In the genomic region with DNA sequence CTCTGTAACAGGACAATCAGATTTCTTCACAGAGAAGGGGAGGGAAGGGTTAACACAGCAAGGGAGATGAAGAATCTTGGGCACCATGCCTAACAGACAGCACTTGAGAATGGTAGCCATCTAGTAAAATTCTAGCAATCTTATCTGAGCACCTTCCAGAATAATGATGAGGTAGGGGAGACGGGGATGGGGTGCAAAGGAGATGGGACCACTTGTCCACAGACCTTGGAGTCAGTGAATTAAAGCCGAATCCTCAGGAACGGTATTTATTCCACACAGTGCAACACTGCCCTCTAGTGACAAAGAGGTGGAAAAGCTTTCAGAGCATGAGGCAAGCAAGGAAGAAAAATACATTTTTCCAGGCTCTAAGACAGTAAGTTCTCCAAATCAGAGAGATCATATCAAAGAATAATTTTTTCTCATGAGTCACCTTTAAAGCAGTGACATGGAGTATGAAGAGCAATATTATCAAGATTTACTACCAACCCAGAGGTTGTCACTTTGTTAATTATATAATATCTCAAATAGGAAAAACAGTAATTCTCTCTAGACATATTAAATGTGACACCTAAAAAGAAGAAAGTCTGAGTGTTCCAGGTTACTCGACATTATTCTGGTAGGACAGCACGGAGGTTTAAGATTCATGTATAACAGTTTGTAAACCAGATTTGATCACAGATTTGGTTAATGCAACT, we compare ENCODE assay signal across 8 cellular contexts. TPM values are rescaled to one million over a fixed set of nuclear protein-coding genes. Genes with fewer than 3 reads are reported as not detected.
DNase-seq lines count a peak whose midpoint lies in the region; ATAC-seq and TF ChIP-seq lines count a peak whose summit lies in the region.

No MANE protein-coding gene starts in this region.

- H4K20me1 ChIP-seq in SU-DHL-6 (ENCODE audit: low read depth, low read length) = no peaks in the 10 kb centered on the region

- POLR2A ChIA-PET in Caco-2 (lab: Charles Lee) = no interaction called here

- H3K27ac Mint-ChIP-seq in Caco-2 (ENCODE audit: unreplicated experiment) = no peak overlapping the region

- no peaks in the 10 kb centered on the region for H3K9me2 ChIP-seq in SU-DHL-6 (replicated peaks; ENCODE audit: insufficient read depth, low read length)

- no peak for TF ChIP-seq POLR2A in uterus (IDR thresholded peaks at IDR 0.05)

- H3K4me1 ChIP-seq in Caco-2 (no peaks in the 10 kb centered on the region), lung (ENCODE audit: control insufficient read depth in 2 of 2, insufficient read depth in 2 of 2, low read length in 2 of 2) (no peaks in the 10 kb centered on the region), uterus (no peaks in the 10 kb centered on the region)

- no peak overlapping the region for H3K4me3 Mint-ChIP-seq in Caco-2 (ENCODE audit: unreplicated experiment)

- H3K27me3 ChIP-seq in Caco-2 (replicated peaks; ENCODE audit: control insufficient read depth, insufficient read depth, low read length) (no peaks in the 10 kb centered on the region), SU-DHL-6 (ENCODE audit: low read length) (no peaks in the 10 kb centered on the region), lung (ENCODE audit: control insufficient read depth, insufficient read depth) (no peaks in the 10 kb centered on the region), uterus (peaks cover 0 to 11% of the 10 kb centered on the region in 2 donors)

- no peaks in the 10 kb centered on the region for H3K79me2 ChIP-seq in SU-DHL-6 (ENCODE audit: insufficient read depth, low read length)

- H3K9ac ChIP-seq in SU-DHL-6 (ENCODE audit: low read length) = no peak overlapping the region

- DNase-seq in Caco-2 (peak in 1 of 2 experiments; percentile 48), NCI-H1105 (lab: John Stamatoyannopoulos, UW) (peak; percentile 63), lung (ENCODE audit: low spot score) (no peak), uterus (peak in 1 of 2 donors; percentile 24)
- DNase-seq in effector CD8-positive, alpha-beta T cell (lab: John Stamatoyannopoulos, UW) = peak; percentile 10

- CTCF ChIA-PET in Caco-2 (lab: Charles Lee) = no interaction called here

- H3K9me3 Mint-ChIP-seq in Caco-2 (ENCODE audit: unreplicated experiment) = no peaks in the 10 kb centered on the region

- H3K27me3 Mint-ChIP-seq in Caco-2 (ENCODE audit: insufficient read depth, unreplicated experiment) = peaks cover 17% of the 10 kb centered on the region

- intact Hi-C loops in Caco-2 (cut with micrococcal nuclease; ENCODE audit: unreplicated experiment) = loop anchor here (5.0 to 10.0 kb wide), 4 partner anchors 164 to 501 kb away; no protein-coding TSS in a partner anchor
- intact Hi-C loops in uterus (cut with DNase I; ENCODE audit: low total_unique reads) = no loop called here

- H3K4me2 ChIP-seq in SU-DHL-6 (ENCODE audit: low read depth, low read length, poor library complexity, severe bottlenecking) = no peak overlapping the region

- H3K36me3 Mint-ChIP-seq in Caco-2 (ENCODE audit: insufficient read depth, unreplicated experiment) = no peaks in the 10 kb centered on the region

- H3F3A ChIP-seq in SU-DHL-6 (ENCODE audit: insufficient read depth) = 0 out of 2 replicates have a peak, but pooled peaks cover 7% of the 10 kb centered on the region

- BruUV-seq in Caco-2 (replicated peaks; lab: Mats Ljungman, UMichigan) = no TSS peak

- peak; percentile 59 for ATAC-seq in GM18909 (IDR thresholded peaks at IDR 0.05; ENCODE audit: poor library complexity, unreplicated experiment)
- peak; percentile 86 for ATAC-seq in lung (ENCODE audit: insufficient read depth, low FRiP score)
- no peak for ATAC-seq in GM19324 (IDR thresholded peaks at IDR 0.05; ENCODE audit: low FRiP score, unreplicated experiment)

- H3K27ac ChIP-seq in SU-DHL-6 (ENCODE audit: low read depth, low read length) = no peak overlapping the region
- H3K27ac ChIP-seq in lung (ENCODE audit: low read depth in 1 of 2, low read length in 1 of 2) = no peak overlapping the region
- H3K27ac ChIP-seq in uterus = no peak overlapping the region

- peak; percentile 55 to 65 for TF ChIP-seq CTCF in Caco-2 (IDR thresholded peaks at IDR 0.05; ENCODE audit: insufficient read depth in 1 of 2, low read depth in 1 of 2, low read length in 1 of 2, severe bottlenecking in 1 of 2, unreplicated experiment in 1 of 2)
- peak; percentile 72 for TF ChIP-seq CTCF in SU-DHL-6 (IDR thresholded peaks at IDR 0.05; ENCODE audit: insufficient read depth, low read length, poor library complexity, severe bottlenecking)
- peak; percentile 84 for TF ChIP-seq CTCF in lung (IDR thresholded peaks at IDR 0.05; ENCODE audit: control extremely low read depth, extremely low read depth)
- peak; percentile 82 to 89 (median 86) for TF ChIP-seq CTCF in uterus (IDR thresholded peaks at IDR 0.05)

- H3K4me3 ChIP-seq in Caco-2 (ENCODE audit: low read depth, low read length) = no peak overlapping the region
- H3K4me3 ChIP-seq in SU-DHL-6 (ENCODE audit: insufficient read depth, low read length, poor library complexity, severe bottlenecking) = no peak overlapping the region
- no peak overlapping the region for H3K4me3 ChIP-seq in lung
- no peak overlapping the region for H3K4me3 ChIP-seq in uterus

- no peaks in the 10 kb centered on the region for H3K36me3 ChIP-seq in Caco-2 (ENCODE audit: control insufficient read depth, insufficient read depth, low read length)
- H3K36me3 ChIP-seq in SU-DHL-6 (ENCODE audit: low read length) = no peaks in the 10 kb centered on the region
- H3K36me3 ChIP-seq in lung (ENCODE audit: control insufficient read depth in 2 of 2, insufficient read depth in 2 of 2, low read length in 2 of 2) = no peaks in the 10 kb centered on the region
- no peaks in the 10 kb centered on the region for H3K36me3 ChIP-seq in uterus

- 3% methylated on average over 5 of the region's 5 CpGs for WGBS in lung, 2 donors

- peak overlapping the region; percentile 59 for H2AFZ ChIP-seq in SU-DHL-6 (ENCODE audit: low read depth, low read length, severe bottlenecking)

- no peaks in the 10 kb centered on the region for H3K9me3 ChIP-seq in Caco-2
- no peaks in the 10 kb centered on the region for H3K9me3 ChIP-seq in SU-DHL-6 (ENCODE audit: insufficient read depth, low read length)
- H3K9me3 ChIP-seq in lung (ENCODE audit: control insufficient read depth in 2 of 2, insufficient read depth in 1 of 2, low read length in 1 of 2) = no peaks in the 10 kb centered on the region
- H3K9me3 ChIP-seq in uterus = no peaks in the 10 kb centered on the region

- no peaks in the 10 kb centered on the region for H3K4me1 Mint-ChIP-seq in Caco-2 (ENCODE audit: low read depth, unreplicated experiment)

RNA-seq across cellular contexts. Expression of a gene that starts 43.3 kb away (rescaled TPM):
- not detected in 2 replicates for total RNA-seq in Caco-2 (2022)
- 1 to 10 TPM; 8.3 TPM for total RNA-seq in lung
- polyA plus RNA-seq in lung = 1 to 10 TPM in 1 of 2 donors, under 1 TPM in 1; 0.98 to 2.3 TPM
- total RNA-seq in uterus = 10 to 100 TPM in 2 of 4 donors, 1 to 10 TPM in 1, not detected in 1; 2.2 to 23.6 (median 13.5) TPM
